Comparison of ENCODE assay signal across 4 cellular contexts in genomic region chr2:151394509-151394908, GRCh38.
A peak's percentile ranks its signal among the peaks of the same experiment; 100 is the strongest.
TF ChIP-seq lines count a peak whose summit lies in the region.

No MANE protein-coding gene starts in this region.

TF ChIP-seq in SK-N-SH treated with all-trans-retinoic acid at 6 μM for 48 hours, 23 proteins besides CTCF, POLR2A, EP300 and RAD21:
- TF ChIP-seq ZNF8 (CRISPR knock-in tag; IDR thresholded peaks at IDR 0.05), result peak; percentile 71; the same call in 1 of the 2 replicates
- TF ChIP-seq PPARA (CRISPR knock-in tag; IDR thresholded peaks at IDR 0.05; ENCODE audit: borderline replicate concordance), result no peak

TF ChIP-seq in SK-N-SH, 30 proteins besides CTCF, POLR2A, EP300 and RAD21 (continues in another document):
- TF ChIP-seq RCOR1 (IDR thresholded peaks at IDR 0.05; ENCODE audit: low read length) (no peak), RFX5 (IDR thresholded peaks at IDR 0.05; ENCODE audit: low read length) (no peak), USF1 (IDR thresholded peaks at IDR 0.05; ENCODE audit: borderline replicate concordance, low read depth) (no peak), GATA2 (CRISPR knock-in tag; IDR thresholded peaks at IDR 0.05) (no peak), PBX3 (IDR thresholded peaks at IDR 0.05) (no peak), FOSL2 (IDR thresholded peaks at IDR 0.05; ENCODE audit: borderline replicate concordance, low read depth) (no peak), USF2 (IDR thresholded peaks at IDR 0.05; ENCODE audit: borderline replicate concordance, low read depth, low read length) (no peak), SIN3A (IDR thresholded peaks at IDR 0.05; ENCODE audit: borderline replicate concordance, low read depth, low read length) (no peak), MXI1 (IDR thresholded peaks at IDR 0.05; ENCODE audit: low read depth, low read length) (no peak), FOXJ3 (CRISPR knock-in tag; IDR thresholded peaks at IDR 0.05) (no peak), RXRA (IDR thresholded peaks at IDR 0.05; ENCODE audit: borderline replicate concordance, low read depth) (no peak), EZH2phosphoT487 (IDR thresholded peaks at IDR 0.05; ENCODE audit: borderline replicate concordance, low read depth) (no peak), CHD2 (IDR thresholded peaks at IDR 0.05; ENCODE audit: low read length, partially characterized antibody) (no peak)
- TF ChIP-seq, protein P1, sequence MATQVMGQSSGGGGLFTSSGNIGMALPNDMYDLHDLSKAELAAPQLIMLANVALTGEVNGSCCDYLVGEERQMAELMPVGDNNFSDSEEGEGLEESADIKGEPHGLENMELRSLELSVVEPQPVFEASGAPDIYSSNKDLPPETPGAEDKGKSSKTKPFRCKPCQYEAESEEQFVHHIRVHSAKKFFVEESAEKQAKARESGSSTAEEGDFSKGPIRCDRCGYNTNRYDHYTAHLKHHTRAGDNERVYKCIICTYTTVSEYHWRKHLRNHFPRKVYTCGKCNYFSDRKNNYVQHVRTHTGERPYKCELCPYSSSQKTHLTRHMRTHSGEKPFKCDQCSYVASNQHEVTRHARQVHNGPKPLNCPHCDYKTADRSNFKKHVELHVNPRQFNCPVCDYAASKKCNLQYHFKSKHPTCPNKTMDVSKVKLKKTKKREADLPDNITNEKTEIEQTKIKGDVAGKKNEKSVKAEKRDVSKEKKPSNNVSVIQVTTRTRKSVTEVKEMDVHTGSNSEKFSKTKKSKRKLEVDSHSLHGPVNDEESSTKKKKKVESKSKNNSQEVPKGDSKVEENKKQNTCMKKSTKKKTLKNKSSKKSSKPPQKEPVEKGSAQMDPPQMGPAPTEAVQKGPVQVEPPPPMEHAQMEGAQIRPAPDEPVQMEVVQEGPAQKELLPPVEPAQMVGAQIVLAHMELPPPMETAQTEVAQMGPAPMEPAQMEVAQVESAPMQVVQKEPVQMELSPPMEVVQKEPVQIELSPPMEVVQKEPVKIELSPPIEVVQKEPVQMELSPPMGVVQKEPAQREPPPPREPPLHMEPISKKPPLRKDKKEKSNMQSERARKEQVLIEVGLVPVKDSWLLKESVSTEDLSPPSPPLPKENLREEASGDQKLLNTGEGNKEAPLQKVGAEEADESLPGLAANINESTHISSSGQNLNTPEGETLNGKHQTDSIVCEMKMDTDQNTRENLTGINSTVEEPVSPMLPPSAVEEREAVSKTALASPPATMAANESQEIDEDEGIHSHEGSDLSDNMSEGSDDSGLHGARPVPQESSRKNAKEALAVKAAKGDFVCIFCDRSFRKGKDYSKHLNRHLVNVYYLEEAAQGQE (IDR thresholded peaks at IDR 0.05; ENCODE audit: low read depth, low read length), result no peak

TF ChIP-seq in HEK293, 187 proteins besides CTCF, POLR2A, EP300 and RAD21:
- TF ChIP-seq KLF10 (tag by site-specific recombination; IDR thresholded peaks at IDR 0.05), result no peak
- no peak for TF ChIP-seq ZNF660 (tag by site-specific recombination; IDR thresholded peaks at IDR 0.05)
- TF ChIP-seq, protein P2, sequence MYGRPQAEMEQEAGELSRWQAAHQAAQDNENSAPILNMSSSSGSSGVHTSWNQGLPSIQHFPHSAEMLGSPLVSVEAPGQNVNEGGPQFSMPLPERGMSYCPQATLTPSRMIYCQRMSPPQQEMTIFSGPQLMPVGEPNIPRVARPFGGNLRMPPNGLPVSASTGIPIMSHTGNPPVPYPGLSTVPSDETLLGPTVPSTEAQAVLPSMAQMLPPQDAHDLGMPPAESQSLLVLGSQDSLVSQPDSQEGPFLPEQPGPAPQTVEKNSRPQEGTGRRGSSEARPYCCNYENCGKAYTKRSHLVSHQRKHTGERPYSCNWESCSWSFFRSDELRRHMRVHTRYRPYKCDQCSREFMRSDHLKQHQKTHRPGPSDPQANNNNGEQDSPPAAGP (tag by site-specific recombination; IDR thresholded peaks at IDR 0.05), result no peak
- TF ChIP-seq ZBTB48 (tag by site-specific recombination; IDR thresholded peaks at IDR 0.05), result no peak
- peak; percentile 43; the same call in 1 of the 2 replicates for TF ChIP-seq ZNF146 (tag by site-specific recombination; IDR thresholded peaks at IDR 0.05)
TF ChIP-seq in HEK293: peak in this region for 1.

TF ChIP-seq in K562, 482 proteins besides CTCF, POLR2A, EP300 and RAD21:
- TF ChIP-seq ZNF146 (CRISPR knock-in tag; IDR thresholded peaks at IDR 0.05; ENCODE audit: unreplicated experiment) (peak; percentile 84), FIP1L1 (IDR thresholded peaks at IDR 0.05; ENCODE audit: low read depth, low read length, poor library complexity, severe bottlenecking) (no peak), TFAP4 (CRISPR knock-in tag; IDR thresholded peaks at IDR 0.05; ENCODE audit: borderline replicate concordance) (no peak), TCF7L2 (IDR thresholded peaks at IDR 0.05; ENCODE audit: low read depth, low read length) (no peak), RBM25 (IDR thresholded peaks at IDR 0.05; ENCODE audit: low read depth, low read length, severe bottlenecking) (peak; percentile 76)
- TF ChIP-seq, protein P3, sequence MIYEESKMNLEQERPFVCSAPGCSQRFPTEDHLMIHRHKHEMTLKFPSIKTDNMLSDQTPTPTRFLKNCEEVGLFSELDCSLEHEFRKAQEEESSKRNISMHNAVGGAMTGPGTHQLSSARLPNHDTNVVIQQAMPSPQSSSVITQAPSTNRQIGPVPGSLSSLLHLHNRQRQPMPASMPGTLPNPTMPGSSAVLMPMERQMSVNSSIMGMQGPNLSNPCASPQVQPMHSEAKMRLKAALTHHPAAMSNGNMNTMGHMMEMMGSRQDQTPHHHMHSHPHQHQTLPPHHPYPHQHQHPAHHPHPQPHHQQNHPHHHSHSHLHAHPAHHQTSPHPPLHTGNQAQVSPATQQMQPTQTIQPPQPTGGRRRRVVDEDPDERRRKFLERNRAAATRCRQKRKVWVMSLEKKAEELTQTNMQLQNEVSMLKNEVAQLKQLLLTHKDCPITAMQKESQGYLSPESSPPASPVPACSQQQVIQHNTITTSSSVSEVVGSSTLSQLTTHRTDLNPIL (CRISPR knock-in tag; IDR thresholded peaks at IDR 0.05), result no peak
